In the genomic region with DNA sequence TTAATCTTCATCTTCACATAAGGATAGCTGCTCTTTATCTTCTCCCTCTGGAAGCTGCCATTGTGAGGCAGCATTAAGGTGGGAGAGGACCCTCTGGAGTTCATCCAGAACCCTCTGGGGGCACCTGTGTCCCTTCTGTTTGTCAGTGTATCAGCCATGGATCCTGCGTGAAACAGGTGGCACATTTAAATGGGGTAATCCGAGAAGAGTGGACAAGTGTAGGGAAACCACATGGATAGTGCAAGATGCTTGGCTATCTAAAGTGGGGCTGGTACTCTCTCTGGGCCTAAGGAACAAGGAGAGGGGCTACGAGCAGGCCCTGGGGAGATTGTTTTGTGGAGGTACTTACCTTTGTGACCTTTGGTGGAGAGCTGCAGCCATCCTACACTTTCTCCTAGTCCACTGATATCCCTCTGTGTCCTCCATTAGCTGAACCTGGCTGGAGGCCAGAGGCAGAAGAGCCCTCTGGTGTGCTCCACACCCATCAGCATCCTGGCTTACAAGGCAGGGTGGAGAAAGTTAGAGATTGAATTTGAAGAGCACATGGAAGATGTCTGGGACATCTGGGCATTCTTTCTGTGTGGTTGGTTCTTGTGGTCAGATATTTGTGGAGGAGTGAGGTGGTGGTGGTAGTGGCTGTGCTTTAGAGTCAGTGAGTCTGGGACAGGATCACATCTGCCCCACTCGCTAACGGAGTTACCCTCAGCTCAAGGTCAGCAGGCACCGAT, we compare ENCODE assay signal across 15 cellular contexts.
DNase-seq lines count a peak whose midpoint lies in the region; TF ChIP-seq lines count a peak whose summit lies in the region.
"Had no signal": no experiment of that assay in that cellular context is flagged by ENCODE, and none has a peak within 500 bp of the region (broad histone marks: within the 10 kb centered on the region; RNA-seq: fewer than 3 reads in every experiment).

No MANE protein-coding gene starts in this region.

- no CpG with 5 or more reads among the region's 6 CpGs for WGBS in neuronal stem cell (ENCODE audit: extremely low coverage in 2 of 2, insufficient read length in 2 of 2, insufficient replicate concordance in 1 of 2), 2 donors

- no peaks in the 10 kb centered on the region for H3K9me3 ChIP-seq in neuronal stem cell (replicated peaks in 1 of 2; ENCODE audit: control insufficient read depth in 2 of 2, insufficient read depth in 1 of 2, low read depth in 1 of 2, low read length in 2 of 2)
- H3K9me3 ChIP-seq: gastrocnemius medialis, Peyer's patch had no signal

- no peak overlapping the region for H3K4me3 Mint-ChIP-seq in nephron progenitor cell
- H3K4me3 Mint-ChIP-seq: T-helper 2 cell treated with Interferon-gamma antibody and Interleukin-4, amounts not matched to agents 5 μg/mL and 100 μg/mL, for 36 hours had no signal

- no peak overlapping the region for H2BK120ac ChIP-seq in neuronal stem cell (ENCODE audit: low read depth, low read length)

- H3K27me3 ChIP-seq in neuronal stem cell (ENCODE audit: control insufficient read depth in 3 of 3, insufficient read depth in 3 of 3, low read depth in 1 of 3, low read length in 3 of 3), result no peaks in the 10 kb centered on the region
- H3K27me3 ChIP-seq: gastrocnemius medialis, Peyer's patch had no signal

- H4K8ac ChIP-seq in neuronal stem cell (ENCODE audit: low read depth, low read length), result no peak overlapping the region

- no peak overlapping the region for H4K91ac ChIP-seq in neuronal stem cell (ENCODE audit: low read depth, low read length, poor library complexity)

- no peak overlapping the region for H3K23ac ChIP-seq in neuronal stem cell (ENCODE audit: low read depth, low read length, poor library complexity)

- H2AFZ ChIP-seq in neuronal stem cell (ENCODE audit: low read length), result no peak overlapping the region

- no peaks in the 10 kb centered on the region for H3K36me3 ChIP-seq in neuronal stem cell (replicated peaks in 1 of 2; ENCODE audit: control insufficient read depth in 2 of 2, insufficient read depth in 2 of 2, low read length in 2 of 2)
- H3K36me3 ChIP-seq: gastrocnemius medialis, Peyer's patch had no signal

- DNase-seq in AG20443 (ENCODE audit: low spot score) (peak; percentile 70), HFF-Myc (ENCODE audit: extremely low read depth, low read depth) (peak; percentile 61), SW480 (ENCODE audit: low spot score) (peak; percentile 8), iris pigment epithelial cell (ENCODE audit: low read depth) (peak; percentile 52), nephron progenitor cell (no peak), NCI-H1048 (lab: John Stamatoyannopoulos, UW) (no peak), neuronal stem cell (ENCODE audit: low spot score) (no peak)
- no peak for DNase-seq in activated CD4-positive, CD25-positive, alpha-beta regulatory T cell (lab: John Stamatoyannopoulos, UW)
- DNase-seq: anterior cingulate cortex, gastrocnemius medialis, HCEC 1CT, Peyer's patch, retina had no signal

- no peak overlapping the region for H2BK12ac ChIP-seq in neuronal stem cell (ENCODE audit: low read length)

- H3K79me1 ChIP-seq in neuronal stem cell (ENCODE audit: low read depth, low read length), result peaks cover 1% of the 10 kb centered on the region

- no peak overlapping the region for H2BK15ac ChIP-seq in neuronal stem cell (ENCODE audit: low read length)

- H3K4me2 ChIP-seq in neuronal stem cell (ENCODE audit: insufficient read depth, low read length, poor library complexity, severe bottlenecking), result no peak overlapping the region

- no peaks in the 10 kb centered on the region for H3K9me3 Mint-ChIP-seq in nephron progenitor cell
- H3K9me3 Mint-ChIP-seq: T-helper 2 cell treated with Interferon-gamma antibody and Interleukin-4, amounts not matched to agents 5 μg/mL and 100 μg/mL, for 36 hours had no signal

- no peak overlapping the region for H3K18ac ChIP-seq in neuronal stem cell (ENCODE audit: low read length)

- H3K27me3 Mint-ChIP-seq in nephron progenitor cell (ENCODE audit: low read depth, poor library complexity), result no peaks in the 10 kb centered on the region

- no peak overlapping the region for H3K27ac Mint-ChIP-seq in nephron progenitor cell
- H3K27ac Mint-ChIP-seq: T-helper 2 cell treated with Interferon-gamma antibody and Interleukin-4, amounts not matched to agents 5 μg/mL and 100 μg/mL, for 36 hours had no signal

- H3K36me3 Mint-ChIP-seq in nephron progenitor cell (ENCODE audit: low read depth), result peaks cover 22% of the 10 kb centered on the region

- no peak overlapping the region for H2BK5ac ChIP-seq in neuronal stem cell (ENCODE audit: low read length)

- H3K4me3 ChIP-seq in HFF-Myc (replicated peaks; ENCODE audit: low read depth, low read length) (no peak overlapping the region), neuronal stem cell (ENCODE audit: low read length in 2 of 2) (no peak overlapping the region)
- H3K4me3 ChIP-seq: gastrocnemius medialis, Peyer's patch had no signal

- no peaks in the 10 kb centered on the region for H3K4me1 ChIP-seq in neuronal stem cell (ENCODE audit: control insufficient read depth in 2 of 2, insufficient read depth in 1 of 2, low read depth in 1 of 2, low read length in 2 of 2)
- H3K4me1 ChIP-seq: Peyer's patch had no signal

- H3K4ac ChIP-seq in neuronal stem cell (ENCODE audit: low read length), result no peak overlapping the region

- H3K9ac ChIP-seq in neuronal stem cell (ENCODE audit: low read depth, low read length, poor library complexity), result no peak overlapping the region

- no peak overlapping the region for H3K14ac ChIP-seq in neuronal stem cell (ENCODE audit: low read length)

- H2AK5ac ChIP-seq in neuronal stem cell (ENCODE audit: low read depth, low read length), result no peak overlapping the region

- no peak for TF ChIP-seq CTCF in HFF-Myc (IDR thresholded peaks at IDR 0.05; ENCODE audit: low read depth, low read length, missing control alignments)
- TF ChIP-seq CTCF in nephron progenitor cell (IDR thresholded peaks at IDR 0.05), result no peak

- no peak overlapping the region for H3K27ac ChIP-seq in neuronal stem cell (replicated peaks; ENCODE audit: low read length)
- H3K27ac ChIP-seq: C4-2B, Peyer's patch had no signal

- peaks cover 8% of the 10 kb centered on the region for H3K4me1 Mint-ChIP-seq in nephron progenitor cell

Comparison
In these comparisons a context has a peak if more than half of its experiments do, and no peak if none do; other contexts are left out.
1. DNase-seq: peak in AG20443 (single experiment), HFF-Myc (single experiment), SW480 (single experiment) and iris pigment epithelial cell (single experiment); none in nephron progenitor cell (single experiment), NCI-H1048 (single experiment), activated CD4-positive, CD25-positive, alpha-beta regulatory T cell (0 of 4) and neuronal stem cell (single experiment).